In the genomic region with DNA sequence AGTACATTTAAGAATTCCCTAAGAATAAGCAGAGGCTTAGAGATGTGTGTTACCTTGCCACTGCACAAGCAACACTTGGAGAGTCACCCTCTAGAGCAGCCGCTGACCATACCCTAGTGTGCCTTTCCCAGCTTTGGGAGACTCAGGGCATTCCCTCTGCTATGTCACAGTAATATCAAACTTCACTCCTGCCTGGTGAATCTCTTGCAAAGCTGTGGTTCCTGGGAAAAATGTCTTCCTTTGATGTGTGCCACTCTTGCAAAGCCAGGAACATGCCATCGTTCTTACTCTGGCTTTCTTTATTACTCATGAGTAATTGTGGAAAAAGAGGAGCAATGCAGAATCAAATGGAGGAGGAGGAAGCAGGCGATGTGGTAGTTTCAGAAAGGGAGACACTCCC, we compare ENCODE assay signal across 16 cellular contexts.
A peak's percentile ranks its signal among the peaks of the same experiment; 100 is the strongest.
DNase-seq lines count a peak whose midpoint lies in the region; ATAC-seq and TF ChIP-seq lines count a peak whose summit lies in the region.
"Had no signal": no experiment of that assay in that cellular context is flagged by ENCODE, and none has a peak within 500 bp of the region (broad histone marks: within the 10 kb centered on the region; RNA-seq: fewer than 3 reads in every experiment).

No MANE protein-coding gene starts in this region.

- TF ChIP-seq CTCF in heart left ventricle (IDR thresholded peaks at IDR 0.05) (no peak), uterus (IDR thresholded peaks at IDR 0.05) (no peak)

- no peaks in the 10 kb centered on the region for H3K27me3 ChIP-seq in heart left ventricle
- no peaks in the 10 kb centered on the region for H3K27me3 ChIP-seq in SJSA1 (replicated peaks)
- no peaks in the 10 kb centered on the region for H3K27me3 ChIP-seq in uterus

- ATAC-seq in heart left ventricle: peak in 2 of 4 donors; percentile 26 to 33
- ATAC-seq in Right ventricle myocardium superior (ENCODE audit: poor library complexity): no peak
- ATAC-seq in GM18868 (IDR thresholded peaks at IDR 0.05; ENCODE audit: unreplicated experiment): no peak
- no peak for ATAC-seq in HG03108 (IDR thresholded peaks at IDR 0.05; ENCODE audit: unreplicated experiment)
- ATAC-seq: CD8-positive, alpha-beta T cell had no signal

- intact Hi-C loops in heart left ventricle (cut with DNase I): loop anchor here in 8 of 10 donors (2.0 to 10.0 kb wide), 8 partner anchors 206 to 618 kb away; a partner anchor contains a TSS
- intact Hi-C loops in Right ventricle myocardium superior (cut with DNase I): loop anchor here (10.0 kb wide), 2 partner anchors 208 to 328 kb away; a partner anchor contains a TSS
- intact Hi-C loops in uterus (cut with DNase I; ENCODE audit: low total_unique reads): no loop called here

- H3K4me1 ChIP-seq in heart left ventricle (peaks cover 2 to 34% (median 12%) of the 10 kb centered on the region in 12 donors), SJSA1 (replicated peaks) (peaks cover 31% of the 10 kb centered on the region), uterus (peaks cover 0 to 3% of the 10 kb centered on the region in 2 donors)

- WGBS in heart left ventricle, 4 donors: 74 to 84% (median 79%) methylated on average over 3 of the region's 3 CpGs

- DNase-seq in heart left ventricle: no peak
- no peak for DNase-seq in Right ventricle myocardium superior
- peak; percentile 55 to 65 for DNase-seq in SJSA1 (ENCODE audit: low read depth in 1 of 2, low spot score in 2 of 2)
- peak; percentile 75 for DNase-seq in kidney glomerular epithelial cell (lab: John Stamatoyannopoulos, UW)
- DNase-seq in uterus: no peak
- no peak for DNase-seq in HPDE6-E6E7 (ENCODE audit: extremely low spot score)
- DNase-seq: activated CD4-positive, alpha-beta T cell treated with anti-CD3 and anti-CD28 coated beads, Interleukin-2, amount 50 U/mL, for 1 hour; activated naive CD8-positive, alpha-beta T cell treated with anti-CD3 and anti-CD28 coated beads for 36 hours; activated T-cell treated with anti-CD3 and anti-CD28 coated beads, Interleukin-2, amount 50 U/mL, for 24 hours; CD8-positive, alpha-beta T cell; occipital lobe; OCI-M1; stimulated activated naive B cell treated with anti-CD40 and anti-IgM and Interleukin-4, amounts not matched to agents 10 μg/mL and 1 μg/mL and 100 μg/mL, for 72 hours had no signal

- TF ChIP-seq POLR2A in heart left ventricle (IDR thresholded peaks at IDR 0.05) (no peak), uterus (IDR thresholded peaks at IDR 0.05) (no peak)

- H3K27ac ChIP-seq in heart left ventricle (peak overlapping the region; percentile 18 to 86 (median 68)), SJSA1 (peak overlapping the region; percentile 17), uterus (no peak overlapping the region)

- no peak overlapping the region for H3K4me3 ChIP-seq in heart left ventricle
- no peak overlapping the region for H3K4me3 ChIP-seq in SJSA1
- H3K4me3 ChIP-seq in uterus: no peak overlapping the region
- H3K4me3 ChIP-seq: skin epidermis had no signal

- H3K36me3 ChIP-seq in heart left ventricle (no peaks in the 10 kb centered on the region), SJSA1 (no peaks in the 10 kb centered on the region), uterus (no peaks in the 10 kb centered on the region)

- H3K9me3 ChIP-seq in heart left ventricle (no peaks in the 10 kb centered on the region), SJSA1 (replicated peaks) (0 out of 2 replicates have a peak, but pooled peaks cover 3% of the 10 kb centered on the region), uterus (no peaks in the 10 kb centered on the region)

Comparison
In these comparisons a context has a peak if more than half of its experiments do, and no peak if none do; other contexts are left out.
1. DNase-seq: peak in SJSA1 (2 of 2) and kidney glomerular epithelial cell (single experiment); none in heart left ventricle (0 of 5), Right ventricle myocardium superior (single experiment), uterus (0 of 2) and HPDE6-E6E7 (single experiment).
2. H3K27ac ChIP-seq: peak in heart left ventricle (12 of 12) and SJSA1 (single experiment); none in uterus (0 of 2).